Comparison of ENCODE assay signal across 8 cellular contexts in the genomic region with DNA sequence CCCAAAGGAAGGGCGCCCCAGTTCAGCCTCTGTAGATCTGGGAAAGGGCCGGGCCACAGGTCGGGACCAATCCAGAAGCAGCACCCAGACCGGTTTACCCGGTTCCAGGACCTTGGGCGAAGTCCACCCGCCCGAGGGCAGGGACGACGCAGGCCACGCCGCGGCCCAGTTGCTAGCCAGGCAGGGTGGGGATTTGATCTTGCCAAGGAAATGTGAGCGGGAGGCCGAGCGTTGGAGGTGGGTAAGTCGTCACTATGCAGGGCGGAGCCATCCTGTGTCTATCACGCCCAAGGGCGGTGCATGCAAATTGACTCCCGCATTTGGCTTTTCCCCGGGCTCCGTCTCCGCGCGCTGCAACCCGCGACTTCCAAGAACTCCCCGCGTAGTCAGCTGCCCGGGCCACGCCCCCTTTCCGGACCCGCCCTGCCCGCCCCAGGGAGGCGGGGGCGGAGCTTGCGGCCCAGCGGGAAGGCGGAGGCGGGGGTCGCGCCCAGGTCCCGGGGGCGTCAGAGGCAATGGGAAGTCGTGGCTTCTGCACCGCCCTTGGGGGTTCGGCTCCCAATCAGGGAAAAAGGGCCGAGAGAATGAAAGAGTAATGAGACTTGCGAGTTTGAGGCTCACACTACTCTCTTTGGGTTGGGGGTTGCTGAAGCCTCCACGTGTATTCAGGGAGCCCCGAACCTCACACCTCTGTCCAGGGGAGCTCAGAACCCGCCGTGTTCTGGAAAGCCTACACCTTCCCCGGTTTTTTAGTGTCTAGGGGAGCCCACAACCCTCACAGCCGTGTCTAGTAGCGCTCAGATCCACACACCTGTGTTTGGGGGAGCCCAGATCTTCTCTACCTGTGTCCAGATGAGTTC. TPM values are rescaled to one million over a fixed set of nuclear protein-coding genes. Genes with fewer than 3 reads are reported as not detected.
DNase-seq lines count a peak whose midpoint lies in the region; ATAC-seq and TF ChIP-seq lines count a peak whose summit lies in the region.

No MANE protein-coding gene starts in this region.

- H4K5ac ChIP-seq in mesendoderm (ENCODE audit: low read length): peak overlapping the region; percentile 99

- H3K27ac Mint-ChIP-seq in effector memory CD8-positive, alpha-beta T cell: peak overlapping the region; percentile 92 to 94

- no peaks in the 10 kb centered on the region for H3K9me3 Mint-ChIP-seq in effector memory CD8-positive, alpha-beta T cell

- H3K36me3 Mint-ChIP-seq in effector memory CD8-positive, alpha-beta T cell (ENCODE audit: insufficient read depth): peaks cover 23% of the 10 kb centered on the region

- H3K27me3 ChIP-seq in HL-60 (ENCODE audit: insufficient read depth, poor library complexity, severe bottlenecking) (no peaks in the 10 kb centered on the region), mesendoderm (ENCODE audit: insufficient read depth, low read length, poor library complexity) (no peaks in the 10 kb centered on the region)

- H3K79me2 ChIP-seq in mesendoderm (ENCODE audit: control insufficient read depth, insufficient read depth, low read length): no peaks in the 10 kb centered on the region

- no peaks in the 10 kb centered on the region for H3K79me1 ChIP-seq in mesendoderm (ENCODE audit: low read length)

- H3K36me3 ChIP-seq in mesendoderm (ENCODE audit: control insufficient read depth, insufficient read depth, low read length): no peaks in the 10 kb centered on the region

- H3K56ac ChIP-seq in mesendoderm (ENCODE audit: low read length): peak overlapping the region; percentile 96

- peak overlapping the region; percentile 99 for H2AK5ac ChIP-seq in mesendoderm (ENCODE audit: low read length)

- peak overlapping the region; percentile 83 to 84 for H3K4me3 Mint-ChIP-seq in effector memory CD8-positive, alpha-beta T cell

- peak overlapping the region; percentile 91 for H3K9ac ChIP-seq in mesendoderm (ENCODE audit: low read length)

- peak overlapping the region; percentile 90 for H2BK120ac ChIP-seq in mesendoderm (ENCODE audit: low read depth, low read length)

- peak overlapping the region; percentile 48 for H3K4me3 ChIP-seq in GM12875 (ENCODE audit: low read depth, low read length)
- H3K4me3 ChIP-seq in HL-60 (replicated peaks; ENCODE audit: insufficient read depth, low read length): peak overlapping the region; percentile 29
- no peak overlapping the region for H3K4me3 ChIP-seq in mesendoderm (ENCODE audit: low read length)

- peak overlapping the region; percentile 99 for H2BK5ac ChIP-seq in mesendoderm (ENCODE audit: low read length)

- no peak for TF ChIP-seq CTCF in GM12875 (IDR thresholded peaks at IDR 0.05; ENCODE audit: borderline replicate concordance, insufficient read depth, low read depth, low read length)
- TF ChIP-seq CTCF in HL-60 (IDR thresholded peaks at IDR 0.05; ENCODE audit: insufficient read depth, low read length): no peak

- H3K18ac ChIP-seq in mesendoderm (ENCODE audit: low read length): peak overlapping the region; percentile 98

- no CpG with 5 or more reads among the region's 57 CpGs for whole genome bisulfite sequencing in mesendoderm (ENCODE audit: extremely low coverage, insufficient coverage, low lambda C conversion rate)

- peak overlapping the region; percentile 61 for H3K4me2 ChIP-seq in mesendoderm (ENCODE audit: low read length)

- peaks cover 38 to 60% of the 10 kb centered on the region in 2 donors for H3K4me1 Mint-ChIP-seq in effector memory CD8-positive, alpha-beta T cell (ENCODE audit: low read depth in 2 of 2)

- peak; percentile 79 to 96 for DNase-seq in HL-60 (ENCODE audit: low read depth in 1 of 2, low spot score in 1 of 2)
- peak; percentile 91 to 94 for DNase-seq in NOMO-1 (lab: John Stamatoyannopoulos, UW; ENCODE audit: unreplicated experiment in 2 of 2)
- DNase-seq in activated CD8-positive, alpha-beta memory T cell treated with anti-CD3 and anti-CD28 coated beads for 48 hours (ENCODE audit: low read depth in 2 of 3, low spot score in 2 of 3): peak; percentile 66 to 81 (median 81)
- DNase-seq in effector memory CD8-positive, alpha-beta T cell: peak; percentile 53 to 65 (median 60)
- peak; percentile 99 for DNase-seq in mesendoderm
- DNase-seq in stimulated activated CD8-positive, alpha-beta memory T cell treated with anti-CD3 and anti-CD28 coated beads, Interleukin-12 subunit alpha, Interleukin-12 subunit beta, amount 100 ng/mL, for 24 hours (ENCODE audit: extremely low read depth): peak; percentile 72
- no peak for DNase-seq in GM19238 (ENCODE audit: insufficient read length, low spot score)

- peak overlapping the region; percentile 59 for H4K8ac ChIP-seq in mesendoderm (ENCODE audit: low read depth, low read length)

- no peaks in the 10 kb centered on the region for H3K27me3 Mint-ChIP-seq in effector memory CD8-positive, alpha-beta T cell

- peak overlapping the region; percentile 94 for H3K4ac ChIP-seq in mesendoderm (ENCODE audit: low read depth, low read length)

- peak overlapping the region; percentile 69 for H3K27ac ChIP-seq in HL-60 (replicated peaks)
- H3K27ac ChIP-seq in mesendoderm (ENCODE audit: low read depth, low read length): peak overlapping the region; percentile 95

- ATAC-seq in effector memory CD8-positive, alpha-beta T cell (replicated peaks): peak; percentile 50

- peak overlapping the region; percentile 99 for H2BK15ac ChIP-seq in mesendoderm (replicated peaks; ENCODE audit: low read depth)

- peak overlapping the region; percentile 1 for H3K23ac ChIP-seq in mesendoderm (ENCODE audit: low read length)

- H3K4me1 ChIP-seq in mesendoderm (ENCODE audit: control insufficient read depth, low read depth, low read length): peaks cover 15% of the 10 kb centered on the region

RNA-seq across cellular contexts. Expression of gene IER2, which starts 12.8 kb away (rescaled TPM):
- polyA plus RNA-seq in mesendoderm (2013, experiment 1 of 2): 75.2 TPM
- polyA plus RNA-seq in mesendoderm (2013, experiment 2 of 2): 77.2 TPM

RNA-seq across cellular contexts. Expression of gene STX10, which starts 12.8 kb away (rescaled TPM):
- polyA plus RNA-seq in mesendoderm (2013, experiment 1 of 2): 30.2 TPM
- polyA plus RNA-seq in mesendoderm (2013, experiment 2 of 2): 29.9 TPM

RNA-seq across cellular contexts. Expression of gene NACC1, which starts 44.9 kb away (rescaled TPM):
- 210 TPM for polyA plus RNA-seq in mesendoderm (2013, experiment 1 of 2)
- 205 TPM for polyA plus RNA-seq in mesendoderm (2013, experiment 2 of 2)

RNA-seq across cellular contexts. Expression of gene TRMT1, which starts 46.4 kb away (rescaled TPM):
- polyA plus RNA-seq in mesendoderm (2013, experiment 1 of 2): 67.9 TPM
- 70.6 TPM for polyA plus RNA-seq in mesendoderm (2013, experiment 2 of 2)
